3 cellular contexts compared by ENCODE assay signal in the genomic region with DNA sequence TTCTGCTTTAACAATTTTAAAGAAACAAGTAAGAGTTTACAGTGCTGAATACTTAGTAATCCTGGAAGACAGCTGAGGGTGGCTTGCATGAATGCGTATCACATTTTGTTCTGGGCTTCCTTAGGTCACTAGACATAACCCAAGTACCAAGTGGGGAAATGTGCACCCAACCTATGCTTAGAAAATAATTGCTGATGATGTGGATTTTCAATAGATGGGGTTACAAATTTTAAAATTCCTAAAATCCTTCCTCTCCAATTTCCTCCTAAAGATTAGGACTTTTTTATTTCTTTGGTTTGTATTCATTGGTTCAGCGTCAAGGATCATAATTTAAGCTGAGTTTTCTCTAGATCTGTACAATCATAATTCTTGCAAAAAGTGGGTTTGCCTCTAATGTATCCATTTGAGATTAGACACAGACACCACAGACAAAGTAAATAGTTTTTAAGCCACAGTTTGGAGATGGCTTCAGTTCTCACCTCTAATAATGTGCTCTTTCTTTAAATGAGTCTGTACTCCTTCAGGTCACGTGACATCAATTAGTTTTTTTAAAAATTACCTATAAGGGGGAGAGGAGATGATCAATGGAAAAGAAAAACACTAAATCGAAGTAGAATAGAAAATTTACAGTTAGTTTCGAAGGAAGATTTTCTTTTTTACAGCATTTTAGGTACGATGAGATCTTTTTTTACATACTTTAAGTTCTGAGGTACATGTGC.
TF ChIP-seq lines count a peak whose summit lies in the region.

No MANE protein-coding gene starts in this region.

TF ChIP-seq in A549, 52 proteins besides CTCF, POLR2A, EP300 and RAD21 (continued from another document):
- peak; percentile 51 for TF ChIP-seq USF2 (IDR thresholded peaks at IDR 0.05)
- TF ChIP-seq, protein P1, sequence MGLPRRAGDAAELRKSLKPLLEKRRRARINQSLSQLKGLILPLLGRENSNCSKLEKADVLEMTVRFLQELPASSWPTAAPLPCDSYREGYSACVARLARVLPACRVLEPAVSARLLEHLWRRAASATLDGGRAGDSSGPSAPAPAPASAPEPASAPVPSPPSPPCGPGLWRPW (IDR thresholded peaks at IDR 0.05), result no peak
- no peak for TF ChIP-seq CBX2 (IDR thresholded peaks at IDR 0.05; ENCODE audit: borderline replicate concordance, low read depth)
- no peak for TF ChIP-seq TP53 (CRISPR knock-in tag; IDR thresholded peaks at IDR 0.05)
- TF ChIP-seq, protein P2, sequence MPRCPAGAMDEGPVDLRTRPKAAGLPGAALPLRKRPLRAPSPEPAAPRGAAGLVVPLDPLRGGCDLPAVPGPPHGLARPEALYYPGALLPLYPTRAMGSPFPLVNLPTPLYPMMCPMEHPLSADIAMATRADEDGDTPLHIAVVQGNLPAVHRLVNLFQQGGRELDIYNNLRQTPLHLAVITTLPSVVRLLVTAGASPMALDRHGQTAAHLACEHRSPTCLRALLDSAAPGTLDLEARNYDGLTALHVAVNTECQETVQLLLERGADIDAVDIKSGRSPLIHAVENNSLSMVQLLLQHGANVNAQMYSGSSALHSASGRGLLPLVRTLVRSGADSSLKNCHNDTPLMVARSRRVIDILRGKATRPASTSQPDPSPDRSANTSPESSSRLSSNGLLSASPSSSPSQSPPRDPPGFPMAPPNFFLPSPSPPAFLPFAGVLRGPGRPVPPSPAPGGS (IDR thresholded peaks at IDR 0.05), result no peak
- TF ChIP-seq, protein P3, sequence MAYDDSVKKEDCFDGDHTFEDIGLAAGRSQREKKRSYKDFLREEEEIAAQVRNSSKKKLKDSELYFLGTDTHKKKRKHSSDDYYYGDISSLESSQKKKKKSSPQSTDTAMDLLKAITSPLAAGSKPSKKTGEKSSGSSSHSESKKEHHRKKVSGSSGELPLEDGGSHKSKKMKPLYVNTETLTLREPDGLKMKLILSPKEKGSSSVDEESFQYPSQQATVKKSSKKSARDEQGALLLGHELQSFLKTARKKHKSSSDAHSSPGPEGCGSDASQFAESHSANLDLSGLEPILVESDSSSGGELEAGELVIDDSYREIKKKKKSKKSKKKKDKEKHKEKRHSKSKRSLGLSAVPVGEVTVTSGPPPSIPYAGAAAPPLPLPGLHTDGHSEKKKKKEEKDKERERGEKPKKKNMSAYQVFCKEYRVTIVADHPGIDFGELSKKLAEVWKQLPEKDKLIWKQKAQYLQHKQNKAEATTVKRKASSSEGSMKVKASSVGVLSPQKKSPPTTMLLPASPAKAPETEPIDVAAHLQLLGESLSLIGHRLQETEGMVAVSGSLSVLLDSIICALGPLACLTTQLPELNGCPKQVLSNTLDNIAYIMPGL (CRISPR knock-in tag; IDR thresholded peaks at IDR 0.05; ENCODE audit: borderline replicate concordance), result no peak
- no peak for TF ChIP-seq SREBF2 (IDR thresholded peaks at IDR 0.05)
- peak; percentile 51 for TF ChIP-seq MAFK (IDR thresholded peaks at IDR 0.05; ENCODE audit: partially characterized antibody)
- no peak for TF ChIP-seq MAZ (IDR thresholded peaks at IDR 0.05; ENCODE audit: borderline replicate concordance, low read depth, low read length)
- no peak for TF ChIP-seq CBX8 (IDR thresholded peaks at IDR 0.05)
- no peak for TF ChIP-seq KDM5A (IDR thresholded peaks at IDR 0.05)
- TF ChIP-seq BHLHE40 (IDR thresholded peaks at IDR 0.05; ENCODE audit: low read depth, low read length), result no peak

TF ChIP-seq in IMR-90, 13 proteins besides CTCF, POLR2A, EP300 and RAD21 (continued from another document):
- 0 out of 2 replicates have a peak, but pooled peaks have one; percentile 4 for TF ChIP-seq MAFK (IDR thresholded peaks at IDR 0.05; ENCODE audit: low read depth, low read length)
- no peak for TF ChIP-seq MXI1 (IDR thresholded peaks at IDR 0.05; ENCODE audit: borderline replicate concordance, low read depth, low read length)
- peak; percentile 12; the same call in 1 of the 2 replicates for TF ChIP-seq USF2 (IDR thresholded peaks at IDR 0.05; ENCODE audit: low read depth, low read length)
- no peak for TF ChIP-seq MAZ (IDR thresholded peaks at IDR 0.05; ENCODE audit: borderline replicate concordance, low read depth, low read length)

TF ChIP-seq in K562, 482 proteins besides CTCF, POLR2A, EP300 and RAD21:
- TF ChIP-seq, protein P4, sequence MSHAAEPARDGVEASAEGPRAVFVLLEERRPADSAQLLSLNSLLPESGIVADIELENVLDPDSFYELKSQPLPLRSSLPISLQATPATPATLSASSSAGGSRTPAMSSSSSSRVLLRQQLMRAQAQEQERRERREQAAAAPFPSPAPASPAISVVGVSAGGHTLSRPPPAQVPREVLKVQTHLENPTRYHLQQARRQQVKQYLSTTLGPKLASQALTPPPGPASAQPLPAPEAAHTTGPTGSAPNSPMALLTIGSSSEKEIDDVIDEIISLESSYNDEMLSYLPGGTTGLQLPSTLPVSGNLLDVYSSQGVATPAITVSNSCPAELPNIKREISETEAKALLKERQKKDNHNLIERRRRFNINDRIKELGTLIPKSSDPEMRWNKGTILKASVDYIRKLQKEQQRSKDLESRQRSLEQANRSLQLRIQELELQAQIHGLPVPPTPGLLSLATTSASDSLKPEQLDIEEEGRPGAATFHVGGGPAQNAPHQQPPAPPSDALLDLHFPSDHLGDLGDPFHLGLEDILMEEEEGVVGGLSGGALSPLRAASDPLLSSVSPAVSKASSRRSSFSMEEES (CRISPR knock-in tag; IDR thresholded peaks at IDR 0.05), result peak; percentile 94
- peak; percentile 36 for TF ChIP-seq CBFA2T2 (conservative IDR thresholded peaks at IDR 0.05)
- peak; percentile 5; the same call in 1 of the 2 replicates for TF ChIP-seq ZNF316 (IDR thresholded peaks at IDR 0.05)
- peak; percentile 70 for TF ChIP-seq RAD51 (IDR thresholded peaks at IDR 0.05; ENCODE audit: borderline replicate concordance, low read depth)
- TF ChIP-seq, protein P5, sequence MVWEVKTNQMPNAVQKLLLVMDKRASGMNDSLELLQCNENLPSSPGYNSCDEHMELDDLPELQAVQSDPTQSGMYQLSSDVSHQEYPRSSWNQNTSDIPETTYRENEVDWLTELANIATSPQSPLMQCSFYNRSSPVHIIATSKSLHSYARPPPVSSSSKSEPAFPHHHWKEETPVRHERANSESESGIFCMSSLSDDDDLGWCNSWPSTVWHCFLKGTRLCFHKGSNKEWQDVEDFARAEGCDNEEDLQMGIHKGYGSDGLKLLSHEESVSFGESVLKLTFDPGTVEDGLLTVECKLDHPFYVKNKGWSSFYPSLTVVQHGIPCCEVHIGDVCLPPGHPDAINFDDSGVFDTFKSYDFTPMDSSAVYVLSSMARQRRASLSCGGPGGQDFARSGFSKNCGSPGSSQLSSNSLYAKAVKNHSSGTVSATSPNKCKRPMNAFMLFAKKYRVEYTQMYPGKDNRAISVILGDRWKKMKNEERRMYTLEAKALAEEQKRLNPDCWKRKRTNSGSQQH (CRISPR knock-in tag; IDR thresholded peaks at IDR 0.05), result no peak
- TF ChIP-seq ZSCAN29 (IDR thresholded peaks at IDR 0.05), result no peak
